Comparison of ENCODE assay signal across 1 cellular context in the genomic region with DNA sequence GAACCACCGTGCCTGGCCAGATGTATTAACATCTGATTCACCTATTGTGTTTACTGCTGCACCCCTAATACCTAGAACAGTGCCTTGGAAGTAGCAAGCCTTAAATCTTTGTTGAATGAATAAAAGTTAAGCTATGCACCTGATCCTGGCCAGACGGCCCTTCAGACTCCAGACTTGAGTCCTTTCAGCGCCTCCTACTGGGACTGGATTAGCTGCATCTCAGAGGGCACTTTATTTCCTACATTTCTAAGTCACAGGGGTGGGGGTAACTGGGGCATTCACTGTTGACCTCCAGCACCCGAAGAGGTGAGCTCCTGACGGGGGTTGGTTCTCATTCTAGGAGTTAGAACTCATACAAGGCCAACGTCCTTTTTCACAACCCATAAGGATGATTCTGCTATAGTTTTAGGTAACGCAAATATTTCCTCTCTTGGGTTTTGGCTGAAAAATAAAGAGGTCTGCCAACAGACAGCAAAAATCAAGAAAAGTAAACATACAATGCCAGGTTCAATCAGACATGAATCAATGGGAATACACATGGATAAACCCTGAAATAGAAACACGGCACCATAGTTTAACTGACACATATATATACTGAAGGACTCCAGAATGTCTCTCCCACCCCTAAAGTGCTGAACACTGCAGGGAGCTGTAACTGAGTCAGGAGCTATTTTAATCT.
TF ChIP-seq lines count a peak whose summit lies in the region.

No MANE protein-coding gene starts in this region.

TF ChIP-seq in H1, 55 proteins besides CTCF, POLR2A, EP300 and RAD21:
- no peak for TF ChIP-seq SP2 (IDR thresholded peaks at IDR 0.05; ENCODE audit: low read length)
- no peak for TF ChIP-seq SIX5 (IDR thresholded peaks at IDR 0.05; ENCODE audit: low read depth, low read length)
- TF ChIP-seq TCF12 (IDR thresholded peaks at IDR 0.05; ENCODE audit: low read depth, low read length), result no peak
- no peak for TF ChIP-seq CBX8 (IDR thresholded peaks at IDR 0.05; ENCODE audit: borderline replicate concordance, low read depth, low read length)
- TF ChIP-seq ASH2L (IDR thresholded peaks at IDR 0.05; ENCODE audit: low read length), result no peak
- TF ChIP-seq YY1 (IDR thresholded peaks at IDR 0.05; ENCODE audit: low read depth, low read length), result 0 out of 2 replicates have a peak, but pooled peaks have one; percentile 26
- TF ChIP-seq SP4 (IDR thresholded peaks at IDR 0.05; ENCODE audit: low read length), result no peak
TF ChIP-seq in H1: peak in this region for 1.
